ENCODE assay signal across 34 cellular contexts in the genomic region with DNA sequence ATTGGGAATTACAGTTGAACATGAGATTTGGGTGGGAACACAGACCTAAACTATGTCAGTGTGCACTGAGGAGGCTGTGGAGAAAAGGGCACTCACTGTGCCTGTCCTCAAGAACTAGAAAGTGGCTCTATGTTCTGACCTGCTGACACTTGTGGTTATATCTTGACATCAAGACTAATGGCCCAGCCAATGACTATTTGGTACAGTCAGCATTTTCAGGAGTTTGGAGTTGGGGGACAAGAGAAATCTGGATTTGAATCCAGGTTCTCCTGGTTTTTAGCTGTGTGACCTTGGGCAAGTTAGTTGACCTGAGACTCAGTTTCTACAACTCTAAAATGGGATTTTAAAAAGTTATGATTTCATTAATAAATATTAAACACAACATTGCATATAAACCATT.
"Had no signal": no experiment of that assay in that cellular context is flagged by ENCODE, and none has a peak within 500 bp of the region (broad histone marks: within the 10 kb centered on the region; RNA-seq: fewer than 3 reads in every experiment).

No MANE protein-coding gene starts in this region.

- DNase-seq: activated B cell treated with CpG ODN at 0.5 μM for 24 hours; activated CD4-positive, alpha-beta memory T cell treated with anti-CD3 and anti-CD28 coated beads for 36 hours; activated CD4-positive, alpha-beta T cell treated with anti-CD3 and anti-CD28 coated beads for 4 hours; activated CD4-positive, alpha-beta T cell treated with anti-CD3 and anti-CD28 coated beads, Interleukin-2, amount 10 ng/mL, durations not matched to agents 24 days and 14 days; activated CD4-positive, alpha-beta T cell treated with anti-CD3 and anti-CD28 coated beads, Interleukin-2, amount 50 U/mL, for 1 hour; activated CD4-positive, alpha-beta T cell treated with anti-CD3 and anti-CD28 coated beads, Interleukin-2, amount 50 U/mL, for 4 hours; activated CD4-positive, CD25-positive, alpha-beta regulatory T cell treated with anti-CD3 and anti-CD28 coated beads, Interleukin-2, amount 50 U/mL, for 72 hours; activated CD8-positive, alpha-beta memory T cell treated with anti-CD3 and anti-CD28 coated beads, Interleukin-2, amount 50 U/mL, for 4 hours; activated CD8-positive, alpha-beta T cell treated with anti-CD3 and anti-CD28 coated beads for 36 hours; activated effector memory CD4-positive, alpha-beta T cell treated with anti-CD3 and anti-CD28 coated beads, Interleukin-2, amount 50 U/mL, for 16 hours; activated gamma-delta T cell treated with Interleukin-2 at 50 U/mL for 16 hours; activated naive CD4-positive, alpha-beta T cell; activated naive CD4-positive, alpha-beta T cell treated with anti-CD3 and anti-CD28 coated beads for 36 hours; activated naive CD4-positive, alpha-beta T cell treated with anti-CD3 and anti-CD28 coated beads, Interleukin-2, amount 50 U/mL, for 16 hours; activated naive CD8-positive, alpha-beta T cell treated with anti-CD3 and anti-CD28 coated beads for 36 hours; activated T-cell treated with anti-CD3 and anti-CD28 coated beads for 4 hours; activated T-cell treated with anti-CD3 and anti-CD28 coated beads, Interleukin-2, amount 50 U/mL, for 1 hour; activated T-cell treated with anti-CD3 and anti-CD28 coated beads, Interleukin-2, amount 50 U/mL, for 4 hours; activated T-cell treated with anti-CD3 and anti-CD28 coated beads, Interleukin-2, amount 50 U/mL, for 72 hours; adrenal gland; amniotic stem cell; aorta; body of pancreas; brain microvascular endothelial cell; central memory CD4-positive, alpha-beta T cell; T-helper 2 cell; T-helper 9 cell had no signal

- FAIRE-seq: astrocyte, colon, TTC549 had no signal

- H3K9me3 ChIP-seq: adrenal gland, body of pancreas, breast epithelium had no signal

- H3K36me3 ChIP-seq: adrenal gland, brain microvascular endothelial cell, breast epithelium had no signal

- H3K27me3 ChIP-seq: adrenal gland, body of pancreas, brain microvascular endothelial cell, breast epithelium had no signal

- H3K27ac ChIP-seq: adrenal gland, body of pancreas, brain microvascular endothelial cell, breast epithelium, VCaP had no signal

- H3K4me3 ChIP-seq: adrenal gland, body of pancreas, breast epithelium had no signal

- ATAC-seq: activated CD8-positive, alpha-beta T cell treated with anti-CD3 and anti-CD28 coated beads for 36 hours; activated naive CD4-positive, alpha-beta T cell treated with anti-CD3 and anti-CD28 coated beads, Interleukin-2, amount 50 U/mL, for 72 hours; activated T-cell treated with anti-CD3 and anti-CD28 coated beads, Interleukin-2, amount 50 U/mL, for 4 hours; activated T-cell treated with anti-CD3 and anti-CD28 coated beads, Interleukin-2, amount 50 U/mL, for 72 hours; activated T-helper 17 cell treated with anti-CD3 and anti-CD28 coated beads, Interleukin-2, amount 50 U/mL, for 72 hours; body of pancreas had no signal

- H3K4me1 ChIP-seq: adrenal gland, body of pancreas, breast epithelium had no signal
